In genomic region chr17:82302498-82302963, GRCh38 we compare ENCODE assay signal across 16 cellular contexts. TPM values are rescaled to one million over a fixed set of nuclear protein-coding genes. Genes with fewer than 3 reads are reported as not detected.
DNase-seq lines count a peak whose midpoint lies in the region; ATAC-seq, FAIRE-seq and TF ChIP-seq lines count a peak whose summit lies in the region.
"Had no signal": no experiment of that assay in that cellular context is flagged by ENCODE, and none has a peak within 500 bp of the region (broad histone marks: within the 10 kb centered on the region; RNA-seq: fewer than 3 reads in every experiment).

No MANE protein-coding gene starts in this region.

- H3K9me3 ChIP-seq in Loucy (ENCODE audit: insufficient read depth, low read depth, low read length) (no peaks in the 10 kb centered on the region), K562 (replicated peaks; ENCODE audit: control insufficient read depth, insufficient read depth, low read depth, low read length) (no peaks in the 10 kb centered on the region), small intestine (ENCODE audit: control insufficient read depth, low read depth) (no peaks in the 10 kb centered on the region), gastroesophageal sphincter (no peaks in the 10 kb centered on the region)
- H3K9me3 ChIP-seq: MG63, pancreas, tibial artery had no signal

- intact Hi-C loops in K562 (cut with micrococcal nuclease): no loop called here

- POLR2A ChIA-PET in K562 (lab: Yijun Ruan, JAX): interaction anchor here (0.5 to 1.7 kb wide), 4 partner anchors 11 to 43 kb away, joined by 3 to 5 read pairs (median 4); no protein-coding TSS in a partner anchor

- H3K27ac Mint-ChIP-seq in activated T-cell treated with anti-CD3 and anti-CD28 coated beads, Interleukin-2, amount 50 U/mL, for 72 hours: peak overlapping the region; percentile 98

- no peak for TF ChIP-seq RAD21 in K562 (CRISPR knock-in tag; conservative IDR thresholded peaks at IDR 0.05 in 1 of 2, IDR thresholded peaks at IDR 0.05 in 1 of 2)

- TF ChIP-seq EP300 in K562 (IDR thresholded peaks at IDR 0.05; ENCODE audit: low read length) (no peak), gastroesophageal sphincter (IDR thresholded peaks at IDR 0.05) (no peak)

- H2AFZ ChIP-seq in Loucy (ENCODE audit: low read length) (no peak overlapping the region), K562 (ENCODE audit: low read depth, low read length) (peak overlapping the region; percentile 54; the same call in 1 of the 2 replicates)

- peaks cover 8 to 11% of the 10 kb centered on the region in 2 donors for H3K36me3 Mint-ChIP-seq in activated T-cell treated with anti-CD3 and anti-CD28 coated beads, Interleukin-2, amount 50 U/mL, for 72 hours (ENCODE audit: insufficient read depth in 2 of 2)

- H3K27me3 ChIP-seq in Loucy (ENCODE audit: insufficient read depth, low read length, poor library complexity, severe bottlenecking) (no peaks in the 10 kb centered on the region), K562 (ENCODE audit: control insufficient read depth in 2 of 2, insufficient read depth in 2 of 2, low read length in 2 of 2) (no peaks in the 10 kb centered on the region), small intestine (ENCODE audit: control insufficient read depth in 2 of 2, insufficient read depth in 2 of 2, low read length in 2 of 2) (no peaks in the 10 kb centered on the region), gastroesophageal sphincter (peaks cover 8% of the 10 kb centered on the region)
- H3K27me3 ChIP-seq: MG63, pancreas had no signal

- peak overlapping the region; percentile 98 to 99 for H3K4me3 Mint-ChIP-seq in activated T-cell treated with anti-CD3 and anti-CD28 coated beads, Interleukin-2, amount 50 U/mL, for 72 hours

- H3K9ac ChIP-seq in Loucy (ENCODE audit: low read depth, low read length, poor library complexity, severe bottlenecking) (peak overlapping the region; percentile 98), K562 (ENCODE audit: insufficient read depth in 1 of 2, low read depth in 2 of 2, low read length in 2 of 2) (peak overlapping the region in 1 of 2 experiments; percentile 70; a peak in 2 of 4 replicates)

- BruUV-seq in K562 (replicated peaks; lab: Mats Ljungman, UMichigan): no TSS peak

- WGBS in K562 (ENCODE audit: insufficient coverage, low coverage, missing lambda C conversion rate): 83% methylated on average over 13 of the region's 18 CpGs
- 75 to 85% (median 80%) methylated on average over 15 to 18 of the region's 18 CpGs for WGBS in small intestine, 3 donors
- 80% methylated on average over 1 of the region's 18 CpGs; no CpG with 5 or more reads in 1 of the 2 donors for WGBS in gastroesophageal sphincter (ENCODE audit: low coverage in 1 of 2), 2 donors

- H3K4me1 ChIP-seq in Loucy (ENCODE audit: insufficient read depth, low read length, poor library complexity, severe bottlenecking) (peaks cover 87% of the 10 kb centered on the region), K562 (replicated peaks in 1 of 2; ENCODE audit: control insufficient read depth in 2 of 2, insufficient read depth in 2 of 2, low read length in 2 of 2) (peaks cover 46 to 77% of the 10 kb centered on the region in 2 experiments), small intestine (ENCODE audit: control insufficient read depth in 2 of 2, insufficient read depth in 1 of 2, low read depth in 1 of 2, low read length in 1 of 2) (peaks cover 2 to 5% of the 10 kb centered on the region in 2 donors), gastroesophageal sphincter (peaks cover 0 to 27% (median 6%) of the 10 kb centered on the region in 3 donors)

- H3K36me3 ChIP-seq in Loucy (ENCODE audit: insufficient read depth, low read length): no peaks in the 10 kb centered on the region
- H3K36me3 ChIP-seq in K562 (ENCODE audit: control insufficient read depth, insufficient read depth, low read length): no peaks in the 10 kb centered on the region
- H3K36me3 ChIP-seq in small intestine (ENCODE audit: control insufficient read depth in 2 of 2, insufficient read depth in 2 of 2, low read length in 2 of 2): no peaks in the 10 kb centered on the region
- no peaks in the 10 kb centered on the region for H3K36me3 ChIP-seq in gastroesophageal sphincter
- H3K36me3 ChIP-seq: MG63, pancreas, tibial artery had no signal

- H3K79me2 ChIP-seq in Loucy (ENCODE audit: insufficient read depth, low read length) (peaks cover 26% of the 10 kb centered on the region), K562 (ENCODE audit: control insufficient read depth, insufficient read depth, low read length) (no peaks in the 10 kb centered on the region)

- H3K4me3 ChIP-seq in Loucy (ENCODE audit: low read length, poor library complexity, severe bottlenecking) (peak overlapping the region; percentile 78), K562 (no peak overlapping the region), small intestine (ENCODE audit: low read depth in 1 of 2, low read length in 2 of 2) (peak overlapping the region in 1 of 2 donors; percentile 20), gastroesophageal sphincter (no peak overlapping the region)
- H3K4me3 ChIP-seq: MG63, pancreas, tibial artery had no signal

- FAIRE-seq in K562 (lab: Jason Lieb, UNC): no peak
- FAIRE-seq in small intestine (lab: Jason Lieb, UNC): no peak
- FAIRE-seq: bronchial epithelial cell, pancreas had no signal

- H3K9me1 ChIP-seq in K562 (ENCODE audit: control insufficient read depth, insufficient read depth, low read length): no peaks in the 10 kb centered on the region

- H3K9me2 ChIP-seq in Loucy (replicated peaks; ENCODE audit: low read depth, low read length): no peaks in the 10 kb centered on the region

- no peak overlapping the region for H3K27ac ChIP-seq in K562 (ENCODE audit: extremely low read depth, low read depth, low read length)
- H3K27ac ChIP-seq in small intestine (ENCODE audit: low read depth in 1 of 2, low read length in 1 of 2): peak overlapping the region; percentile 12 to 34
- H3K27ac ChIP-seq in gastroesophageal sphincter: no peak overlapping the region
- H3K27ac ChIP-seq: pancreas, tibial artery had no signal

- TF ChIP-seq POLR2A in K562 (conservative IDR thresholded peaks at IDR 0.05): no peak
- no peak for TF ChIP-seq POLR2A in gastroesophageal sphincter (IDR thresholded peaks at IDR 0.05)

- H3K9me3 Mint-ChIP-seq in activated T-cell treated with anti-CD3 and anti-CD28 coated beads, Interleukin-2, amount 50 U/mL, for 72 hours: peaks cover 4% of the 10 kb centered on the region in 2 donors

- H3F3A ChIP-seq in Loucy (ENCODE audit: low read depth): peaks cover 20% of the 10 kb centered on the region

- no peaks in the 10 kb centered on the region for H3K27me3 Mint-ChIP-seq in activated T-cell treated with anti-CD3 and anti-CD28 coated beads, Interleukin-2, amount 50 U/mL, for 72 hours (ENCODE audit: low read depth)

- H3K4me2 ChIP-seq in Loucy (ENCODE audit: low read depth, low read length, poor library complexity, severe bottlenecking): peak overlapping the region; percentile 87
- H3K4me2 ChIP-seq in K562 (ENCODE audit: insufficient read depth, low read length): no peak overlapping the region

- H4K20me1 ChIP-seq in Loucy (ENCODE audit: insufficient read depth, low read length, poor library complexity, severe bottlenecking) (no peaks in the 10 kb centered on the region), K562 (replicated peaks; ENCODE audit: control insufficient read depth, insufficient read depth, low read length) (no peaks in the 10 kb centered on the region)

- peaks cover 91% of the 10 kb centered on the region for H3K4me1 Mint-ChIP-seq in activated T-cell treated with anti-CD3 and anti-CD28 coated beads, Interleukin-2, amount 50 U/mL, for 72 hours (ENCODE audit: low read depth)

- CTCF ChIA-PET in K562 (lab: Yijun Ruan, JAX; ENCODE audit: low intra/inter-chr PET ratio): no interaction called here

- no peak for ATAC-seq in activated T-cell treated with anti-CD3 and anti-CD28 coated beads, Interleukin-2, amount 50 U/mL, for 72 hours (replicated peaks in 1 of 2)
- ATAC-seq in K562 (no peak), GM19035 (IDR thresholded peaks at IDR 0.05; ENCODE audit: unreplicated experiment) (no peak), gastroesophageal sphincter (no peak), HG02981 (IDR thresholded peaks at IDR 0.05; ENCODE audit: unreplicated experiment) (no peak)
- ATAC-seq: pancreas had no signal

- DNase-seq in activated T-cell treated with anti-CD3 and anti-CD28 coated beads, Interleukin-2, amount 50 U/mL, for 72 hours: no peak
- no peak for DNase-seq in activated T-cell treated with anti-CD3 and anti-CD28 coated beads, Interleukin-2, amount 50 U/mL, for 48 hours
- DNase-seq in K562 (ENCODE audit: extremely low read depth in 1 of 4, low spot score in 3 of 4) (no peak), small intestine (no peak)
- DNase-seq: effector CD8-positive, alpha-beta T cell; mesenchymal stem cell; MG63; NCI-H2107; tibial artery had no signal

- no peak for TF ChIP-seq CTCF in Loucy (conservative IDR thresholded peaks at IDR 0.05; ENCODE audit: low read length)
- TF ChIP-seq CTCF in K562 (IDR thresholded peaks at IDR 0.05 in 2 of 3, conservative IDR thresholded peaks at IDR 0.05 in 1 of 3; ENCODE audit: insufficient read depth in 2 of 3, low read depth in 1 of 3, low read length in 3 of 3): no peak
- TF ChIP-seq CTCF in gastroesophageal sphincter (IDR thresholded peaks at IDR 0.05): no peak

- in situ Hi-C loops in K562 (cut with MboI): no loop called here

RNA-seq across cellular contexts. Expression of gene CD7, which starts 14.9 kb away (rescaled TPM):
- total RNA-seq in activated T-cell treated with anti-CD3 and anti-CD28 coated beads, Interleukin-2, amount 50 U/mL, for 72 hours: 1,000 to 10,000 TPM in 1 of 2 donors, 100 to 1,000 TPM in 1; 845 to 1,007 TPM
- 0.44 TPM in 1 of 2 replicates, not detected in the other for total RNA-seq in K562 (2011; cell fraction: chromatin; rRNA removed; ENCODE audit: low replicate concordance)
- total RNA-seq in K562 (2011; cell fraction: nucleolus; rRNA removed): 0.66 and 0.83 TPM in 2 replicates
- total RNA-seq in K562 (2011; cell fraction: nucleoplasm; rRNA removed): 0.69 TPM in 1 of 2 replicates, not detected in the other
- total RNA-seq in K562 (2014; rRNA removed): not detected in 2 replicates
- total RNA-seq in K562 (2014; rRNA removed; fragmentation: Illumina TruSeq; extraction: Trizol): not detected in 2 replicates
- not detected in 2 replicates for total RNA-seq in K562 (2015; rRNA removed; fragmentation: Illumina TruSeq; extraction: Trizol)
- total RNA-seq in K562 (2021): 0.18 and 0.35 TPM in 2 replicates
- 0.21 and 0.85 TPM in 2 replicates for polyA plus RNA-seq in K562 (2011; rRNA removed)
- 0.34 and 1.3 TPM in 2 replicates for polyA plus RNA-seq in K562 (2011; cell fraction: cytosol; rRNA removed)
- 0.88 and 1.2 TPM in 2 replicates for polyA plus RNA-seq in K562 (2011; cell fraction: nucleus; rRNA removed)
- polyA plus RNA-seq in K562 (2012): 0.16 and 0.19 TPM in 2 replicates
- not detected in 2 replicates for polyA plus RNA-seq in K562 (2014; fragmentation: Illumina TruSeq; extraction: Trizol)
- polyA plus RNA-seq in K562 (2014; fragmentation: Nextera tagmentation; extraction: Ambion mirVana): not detected
- polyA plus RNA-seq in K562 (2014; rRNA removed): not detected in 2 replicates
- polyA minus RNA-seq in K562 (2011; rRNA and poly(A)+ RNA removed): not detected in 2 replicates
- 1.0 TPM in 1 of 2 replicates, not detected in the other for polyA minus RNA-seq in K562 (2011; cell fraction: cytosol; rRNA and poly(A)+ RNA removed)
- 0.27 TPM in 1 of 2 replicates, not detected in the other for polyA minus RNA-seq in K562 (2011; cell fraction: nucleus; rRNA and poly(A)+ RNA removed)
- polyA plus RNA-seq in small intestine: 10 to 100 TPM in 1 of 3 donors, 1 to 10 TPM in 2; 3.4 to 10.8 (median 6.5) TPM
- 1 to 10 TPM in 1 of 4 donors, under 1 TPM in 2, not detected in 1; 0.58 to 1.7 (median 0.94) TPM for total RNA-seq in gastroesophageal sphincter
- total RNA-seq: bronchial epithelial cell, fibroblast of villous mesenchyme had no signal

RNA-seq across cellular contexts. Expression of gene CSNK1D, which starts 29.0 kb away (rescaled TPM):
- total RNA-seq in activated T-cell treated with anti-CD3 and anti-CD28 coated beads, Interleukin-2, amount 50 U/mL, for 72 hours: 100 to 1,000 TPM; 166 to 170 TPM
- 268 and 441 TPM in 2 replicates for total RNA-seq in K562 (2011; cell fraction: chromatin; rRNA removed; ENCODE audit: low replicate concordance)
- 196 and 213 TPM in 2 replicates for total RNA-seq in K562 (2011; cell fraction: nucleolus; rRNA removed)
- 179 and 187 TPM in 2 replicates for total RNA-seq in K562 (2011; cell fraction: nucleoplasm; rRNA removed)
- total RNA-seq in K562 (2014; rRNA removed) (26.1 and 39.0 TPM in 2 replicates), K562 (2014; rRNA removed; fragmentation: Illumina TruSeq; extraction: Trizol) (35.9 and 41.3 TPM in 2 replicates), K562 (2015; rRNA removed; fragmentation: Illumina TruSeq; extraction: Trizol) (35.7 and 36.6 TPM in 2 replicates), K562 (2021) (95.3 and 114 TPM in 2 replicates), gastroesophageal sphincter (10 to 100 TPM; 23.4 to 92.1 (median 72.4) TPM)
- polyA plus RNA-seq in K562 (2011; rRNA removed) (82.8 and 96.8 TPM in 2 replicates), K562 (2014; fragmentation: Illumina TruSeq; extraction: Trizol) (123 and 133 TPM in 2 replicates), K562 (2014; fragmentation: Nextera tagmentation; extraction: Ambion mirVana) (1 to 10 TPM; 6.5 to 7.4 TPM), K562 (2014; rRNA removed) (81.0 and 90.3 TPM in 2 replicates), small intestine (100 to 1,000 TPM; 111 to 148 (median 146) TPM)
- 51.5 and 60.4 TPM in 2 replicates for polyA plus RNA-seq in K562 (2011; cell fraction: cytosol; rRNA removed)
- 306 and 488 TPM in 2 replicates for polyA plus RNA-seq in K562 (2011; cell fraction: nucleus; rRNA removed)
- polyA plus RNA-seq in K562 (2012): 102 and 106 TPM in 2 replicates
- 56.2 and 74.7 TPM in 2 replicates for polyA minus RNA-seq in K562 (2011; rRNA and poly(A)+ RNA removed)
- polyA minus RNA-seq in K562 (2011; cell fraction: cytosol; rRNA and poly(A)+ RNA removed): 45.7 and 51.3 TPM in 2 replicates
- 71.1 and 74.9 TPM in 2 replicates for polyA minus RNA-seq in K562 (2011; cell fraction: nucleus; rRNA and poly(A)+ RNA removed)

RNA-seq across cellular contexts. Expression of gene SECTM1, which starts 31.0 kb away (rescaled TPM):
- 10 to 100 TPM in 1 of 2 donors, 1 to 10 TPM in 1; 3.3 to 12.6 TPM for total RNA-seq in activated T-cell treated with anti-CD3 and anti-CD28 coated beads, Interleukin-2, amount 50 U/mL, for 72 hours
- total RNA-seq in K562 (2011; cell fraction: chromatin; rRNA removed; ENCODE audit: low replicate concordance): 0.86 TPM in 1 of 2 replicates, not detected in the other
- total RNA-seq in K562 (2011; cell fraction: nucleolus; rRNA removed): 0.53 and 0.83 TPM in 2 replicates
- total RNA-seq in K562 (2011; cell fraction: nucleoplasm; rRNA removed): 0.99 TPM in 1 of 2 replicates, not detected in the other
- total RNA-seq in K562 (2014; rRNA removed): 0.18 TPM in 1 of 2 replicates, not detected in the other
- not detected in 2 replicates for total RNA-seq in K562 (2014; rRNA removed; fragmentation: Illumina TruSeq; extraction: Trizol)
- not detected in 2 replicates for total RNA-seq in K562 (2015; rRNA removed; fragmentation: Illumina TruSeq; extraction: Trizol)
- 0.11 TPM in 1 of 2 replicates, not detected in the other for total RNA-seq in K562 (2021)
- 0.19 and 0.46 TPM in 2 replicates for polyA plus RNA-seq in K562 (2011; rRNA removed)
- polyA plus RNA-seq in K562 (2011; cell fraction: cytosol; rRNA removed): 0.35 and 1.1 TPM in 2 replicates
- 0.31 and 0.47 TPM in 2 replicates for polyA plus RNA-seq in K562 (2011; cell fraction: nucleus; rRNA removed)
- 0.36 and 0.57 TPM in 2 replicates for polyA plus RNA-seq in K562 (2012)
- polyA plus RNA-seq in K562 (2014; fragmentation: Illumina TruSeq; extraction: Trizol): 0.15 TPM in 1 of 2 replicates, not detected in the other
- polyA plus RNA-seq in K562 (2014; fragmentation: Nextera tagmentation; extraction: Ambion mirVana): not detected
- polyA plus RNA-seq in K562 (2014; rRNA removed): not detected in 2 replicates
- 0.18 and 0.33 TPM in 2 replicates for polyA minus RNA-seq in K562 (2011; rRNA and poly(A)+ RNA removed)
- not detected in 2 replicates for polyA minus RNA-seq in K562 (2011; cell fraction: cytosol; rRNA and poly(A)+ RNA removed)
- 0.94 TPM in 1 of 2 replicates, not detected in the other for polyA minus RNA-seq in K562 (2011; cell fraction: nucleus; rRNA and poly(A)+ RNA removed)
- polyA plus RNA-seq in small intestine: 10 to 100 TPM; 14.0 to 81.9 (median 38.2) TPM
- 10 to 100 TPM in 3 of 4 donors, 1 to 10 TPM in 1; 6.1 to 22.3 (median 17.6) TPM for total RNA-seq in gastroesophageal sphincter

RNA-seq across cellular contexts. Expression of gene TEX19, which starts 56.5 kb away (rescaled TPM):
- total RNA-seq in activated T-cell treated with anti-CD3 and anti-CD28 coated beads, Interleukin-2, amount 50 U/mL, for 72 hours: under 1 TPM in 1 of 2 donors, not detected in 1; 0.17 TPM
- 1.0 and 1.2 TPM in 2 replicates for total RNA-seq in K562 (2011; cell fraction: chromatin; rRNA removed; ENCODE audit: low replicate concordance)
- total RNA-seq in K562 (2011; cell fraction: nucleolus; rRNA removed): 1.2 TPM in 2 replicates
- 1.0 and 1.8 TPM in 2 replicates for total RNA-seq in K562 (2011; cell fraction: nucleoplasm; rRNA removed)
- total RNA-seq in K562 (2014; rRNA removed) (1.6 and 2.4 TPM in 2 replicates), K562 (2014; rRNA removed; fragmentation: Illumina TruSeq; extraction: Trizol) (0.93 and 1.4 TPM in 2 replicates), K562 (2015; rRNA removed; fragmentation: Illumina TruSeq; extraction: Trizol) (1.6 and 2.0 TPM in 2 replicates), K562 (2021) (1.4 and 2.1 TPM in 2 replicates), gastroesophageal sphincter (not detected)
- polyA plus RNA-seq in K562 (2011; rRNA removed) (3.6 and 4.9 TPM in 2 replicates), K562 (2014; fragmentation: Illumina TruSeq; extraction: Trizol) (1.9 and 2.3 TPM in 2 replicates), K562 (2014; fragmentation: Nextera tagmentation; extraction: Ambion mirVana) (under 1 TPM; 0.10 to 0.57 TPM), K562 (2014; rRNA removed) (1.9 and 2.2 TPM in 2 replicates), small intestine (under 1 TPM in 1 of 3 donors, not detected in 2; 0.07 TPM)
- polyA plus RNA-seq in K562 (2011; cell fraction: cytosol; rRNA removed): 4.1 and 5.7 TPM in 2 replicates
- 1.2 and 1.9 TPM in 2 replicates for polyA plus RNA-seq in K562 (2011; cell fraction: nucleus; rRNA removed)
- polyA plus RNA-seq in K562 (2012): 2.0 and 5.3 TPM in 2 replicates
- polyA minus RNA-seq in K562 (2011; rRNA and poly(A)+ RNA removed): 2.4 and 2.7 TPM in 2 replicates
- polyA minus RNA-seq in K562 (2011; cell fraction: cytosol; rRNA and poly(A)+ RNA removed): 0.91 and 1.5 TPM in 2 replicates
- polyA minus RNA-seq in K562 (2011; cell fraction: nucleus; rRNA and poly(A)+ RNA removed): 0.13 and 0.56 TPM in 2 replicates
- total RNA-seq: bronchial epithelial cell, fibroblast of villous mesenchyme, pancreas had no signal
- polyA plus RNA-seq: pancreas had no signal

Comparison
In these comparisons a context has a peak if more than half of its experiments do, and no peak if none do; other contexts are left out.
1. H3K27ac ChIP-seq: peak in small intestine (2 of 2); none in K562 (single experiment) and gastroesophageal sphincter (0 of 4).
2. RNA of gene CD7, which starts 14.9 kb away (total RNA-seq): 845 to 1,007 TPM in activated T-cell treated with anti-CD3 and anti-CD28 coated beads, Interleukin-2, amount 50 U/mL, for 72 hours; 0.58 to 1.7 TPM in gastroesophageal sphincter and 0.18 to 0.83 TPM in K562; every median in the first group is over 100 times any median in the second.